In genomic region chr5:155024015-155024414, GRCh38 we compare ENCODE assay signal across 1 cellular context.
TF ChIP-seq lines count a peak whose summit lies in the region.

No MANE protein-coding gene starts in this region.

TF ChIP-seq in WTC11, 78 proteins besides CTCF, POLR2A, EP300 and RAD21 (continued from another document):
- TF ChIP-seq ETV6 (CRISPR knock-in tag; IDR thresholded peaks at IDR 0.05) (no peak), TP53 (CRISPR knock-in tag; IDR thresholded peaks at IDR 0.05) (no peak), ZNF396 (CRISPR knock-in tag; IDR thresholded peaks at IDR 0.05; ENCODE audit: borderline replicate concordance) (no peak), CREM (CRISPR knock-in tag; IDR thresholded peaks at IDR 0.05) (no peak)
- TF ChIP-seq, protein P1, sequence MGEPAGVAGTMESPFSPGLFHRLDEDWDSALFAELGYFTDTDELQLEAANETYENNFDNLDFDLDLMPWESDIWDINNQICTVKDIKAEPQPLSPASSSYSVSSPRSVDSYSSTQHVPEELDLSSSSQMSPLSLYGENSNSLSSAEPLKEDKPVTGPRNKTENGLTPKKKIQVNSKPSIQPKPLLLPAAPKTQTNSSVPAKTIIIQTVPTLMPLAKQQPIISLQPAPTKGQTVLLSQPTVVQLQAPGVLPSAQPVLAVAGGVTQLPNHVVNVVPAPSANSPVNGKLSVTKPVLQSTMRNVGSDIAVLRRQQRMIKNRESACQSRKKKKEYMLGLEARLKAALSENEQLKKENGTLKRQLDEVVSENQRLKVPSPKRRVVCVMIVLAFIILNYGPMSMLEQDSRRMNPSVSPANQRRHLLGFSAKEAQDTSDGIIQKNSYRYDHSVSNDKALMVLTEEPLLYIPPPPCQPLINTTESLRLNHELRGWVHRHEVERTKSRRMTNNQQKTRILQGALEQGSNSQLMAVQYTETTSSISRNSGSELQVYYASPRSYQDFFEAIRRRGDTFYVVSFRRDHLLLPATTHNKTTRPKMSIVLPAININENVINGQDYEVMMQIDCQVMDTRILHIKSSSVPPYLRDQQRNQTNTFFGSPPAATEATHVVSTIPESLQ (CRISPR knock-in tag; IDR thresholded peaks at IDR 0.05), result no peak
- TF ChIP-seq, protein P2, sequence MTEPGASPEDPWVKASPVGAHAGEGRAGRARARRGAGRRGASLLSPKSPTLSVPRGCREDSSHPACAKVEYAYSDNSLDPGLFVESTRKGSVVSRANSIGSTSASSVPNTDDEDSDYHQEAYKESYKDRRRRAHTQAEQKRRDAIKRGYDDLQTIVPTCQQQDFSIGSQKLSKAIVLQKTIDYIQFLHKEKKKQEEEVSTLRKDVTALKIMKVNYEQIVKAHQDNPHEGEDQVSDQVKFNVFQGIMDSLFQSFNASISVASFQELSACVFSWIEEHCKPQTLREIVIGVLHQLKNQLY (CRISPR knock-in tag; IDR thresholded peaks at IDR 0.05), result no peak
